13 cellular contexts compared by ENCODE assay signal in the genomic region with DNA sequence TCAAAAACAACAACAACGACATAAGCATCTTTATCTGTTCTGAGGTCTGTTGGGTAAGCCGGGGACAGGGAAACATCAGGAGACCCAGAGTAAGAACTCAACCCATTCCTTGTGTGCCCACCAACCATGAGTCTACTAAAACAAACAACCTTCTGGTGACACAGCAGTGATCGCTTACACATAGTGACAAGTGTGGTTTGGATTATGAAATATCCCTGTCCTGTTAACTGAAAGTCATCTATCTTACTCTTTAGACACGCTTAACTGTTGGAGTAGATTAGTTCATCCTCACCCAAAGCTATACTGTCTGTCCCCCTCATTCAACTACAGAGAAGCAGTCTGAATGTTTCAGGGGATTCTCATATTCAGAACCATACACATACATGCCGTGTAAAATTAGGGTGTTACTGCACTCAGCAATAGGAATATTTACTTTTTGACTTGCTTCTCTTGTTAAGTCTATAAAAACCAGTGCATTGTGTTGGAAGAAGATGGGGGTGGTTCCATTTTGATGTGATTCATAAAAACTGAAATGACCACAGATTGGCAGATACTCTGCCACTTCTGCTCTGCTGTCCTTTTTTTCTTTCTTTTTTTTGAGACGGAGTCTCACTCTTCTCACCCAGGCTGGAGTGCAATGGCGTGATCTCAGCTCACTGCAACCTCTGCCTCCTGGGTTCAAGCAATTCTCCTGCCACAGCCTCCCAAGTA.
"Had no signal": no experiment of that assay in that cellular context is flagged by ENCODE, and none has a peak within 500 bp of the region (broad histone marks: within the 10 kb centered on the region; RNA-seq: fewer than 3 reads in every experiment).

No MANE protein-coding gene starts in this region.

- DNase-seq: activated CD4-positive, alpha-beta T cell treated with anti-CD3 and anti-CD28 coated beads, Interleukin-2, amount 50 U/mL, for 1 hour; activated naive CD4-positive, alpha-beta T cell treated with anti-CD3 and anti-CD28 coated beads, Interleukin-2, amount 10 ng/mL, durations not matched to agents 7 days and 5 days; effector memory CD8-positive, alpha-beta T cell; posterior cingulate gyrus; T-helper 9 cell; thyroid gland; uterus had no signal

- H3K4me3 ChIP-seq: cardiac muscle cell, gastroesophageal sphincter, skin epidermis, thyroid gland, uterus had no signal

- FAIRE-seq: colon, keratinocyte had no signal

- H3K36me3 ChIP-seq: cardiac muscle cell, thyroid gland, uterus had no signal

- H3K9me3 Mint-ChIP-seq: activated naive CD4-positive, alpha-beta T cell treated with anti-CD3 and anti-CD28 coated beads, Interleukin-2, amount 10 ng/mL, durations not matched to agents 7 days and 5 days; activated T-helper 2 cell treated with anti-CD3 and anti-CD28 coated beads, Interferon-gamma antibody, Interleukin-2, Interleukin-4, amounts not matched to agents 10 μg/mL and 5 μg/mL and 100 μg/mL, durations not matched to agents 14 hours and 24 hours and 36 hours; effector memory CD8-positive, alpha-beta T cell had no signal

- H3K27me3 Mint-ChIP-seq: activated naive CD4-positive, alpha-beta T cell treated with anti-CD3 and anti-CD28 coated beads, Interleukin-2, amount 10 ng/mL, durations not matched to agents 7 days and 5 days; effector memory CD8-positive, alpha-beta T cell had no signal

- H3K4me1 ChIP-seq: gastroesophageal sphincter, thyroid gland, uterus had no signal

- H3K27ac Mint-ChIP-seq: activated naive CD4-positive, alpha-beta T cell treated with anti-CD3 and anti-CD28 coated beads, Interleukin-2, amount 10 ng/mL, durations not matched to agents 7 days and 5 days; activated T-helper 2 cell treated with anti-CD3 and anti-CD28 coated beads, Interferon-gamma antibody, Interleukin-2, Interleukin-4, amounts not matched to agents 10 μg/mL and 5 μg/mL and 100 μg/mL, durations not matched to agents 14 hours and 24 hours and 36 hours; effector memory CD8-positive, alpha-beta T cell had no signal

- H3K4me3 Mint-ChIP-seq: activated naive CD4-positive, alpha-beta T cell treated with anti-CD3 and anti-CD28 coated beads, Interleukin-2, amount 10 ng/mL, durations not matched to agents 7 days and 5 days; effector memory CD8-positive, alpha-beta T cell had no signal

- H3K27ac ChIP-seq: cardiac muscle cell, gastroesophageal sphincter, skin epidermis, thyroid gland, uterus had no signal

- ATAC-seq: effector memory CD8-positive, alpha-beta T cell; gastroesophageal sphincter had no signal

- H3K27me3 ChIP-seq: cardiac muscle cell, gastroesophageal sphincter, thyroid gland, uterus had no signal

- H3K9me3 ChIP-seq: gastroesophageal sphincter, thyroid gland, uterus had no signal
